1 cellular context compared by ENCODE assay signal in genomic region chr2:97997774-97998392, GRCh38.
TF ChIP-seq lines count a peak whose summit lies in the region.

No MANE protein-coding gene starts in this region.

TF ChIP-seq in HepG2, 621 proteins besides CTCF, POLR2A, EP300 and RAD21 (continued from another document):
- TF ChIP-seq PRDM10 (CRISPR knock-in tag; IDR thresholded peaks at IDR 0.05; ENCODE audit: low read depth): 0 out of 2 replicates have a peak, but pooled peaks have one; percentile 31
